8 cellular contexts compared by ENCODE assay signal in the genomic region with DNA sequence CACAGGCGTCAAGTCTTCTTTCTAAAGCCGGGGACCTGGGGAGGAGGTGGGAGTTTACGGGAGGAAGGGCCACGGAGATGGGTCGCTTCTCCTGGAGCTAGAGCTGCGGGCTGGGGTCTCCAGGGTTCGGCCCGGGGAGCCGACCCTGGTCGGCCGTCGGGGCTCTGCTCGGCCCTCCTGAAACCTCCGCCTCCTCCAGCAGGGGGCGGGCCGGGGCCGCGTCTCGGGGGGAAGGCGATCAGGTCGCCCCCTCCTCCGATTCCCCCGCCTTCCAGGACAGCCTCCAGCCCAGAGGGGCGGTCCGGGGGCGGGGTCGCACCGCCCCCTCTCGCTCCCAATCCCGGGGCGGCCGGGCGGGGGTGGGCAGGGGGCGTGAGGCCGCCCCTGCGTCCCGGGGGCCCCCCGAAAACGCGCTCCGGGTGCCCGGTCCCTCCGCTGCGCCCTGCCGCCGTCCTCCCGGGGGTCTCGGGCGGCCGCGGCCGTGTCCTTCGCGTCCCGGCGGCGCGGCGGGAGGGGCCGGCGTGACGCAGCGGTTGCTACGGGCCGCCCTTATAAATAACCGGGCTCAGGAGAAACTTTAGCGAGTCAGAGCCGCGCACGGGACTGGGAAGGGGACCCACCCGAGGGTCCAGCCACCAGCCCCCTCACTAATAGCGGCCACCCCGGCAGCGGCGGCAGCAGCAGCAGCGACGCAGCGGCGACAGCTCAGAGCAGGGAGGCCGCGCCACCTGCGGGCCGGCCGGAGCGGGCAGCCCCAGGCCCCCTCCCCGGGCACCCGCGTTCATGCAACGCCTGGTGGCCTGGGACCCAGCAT. TPM values are rescaled to one million over a fixed set of nuclear protein-coding genes. Genes with fewer than 3 reads are reported as not detected.
DNase-seq lines count a peak whose midpoint lies in the region; ATAC-seq, FAIRE-seq and TF ChIP-seq lines count a peak whose summit lies in the region.

A gene (plus strand): TSS at position 580 of the 814 bp plus-strand sequence. CDS start 204 bp downstream, at position 784.

- H3K36me3 ChIP-seq in right atrium auricular region (peaks cover 26% of the 10 kb centered on the region), aorta (ENCODE audit: control insufficient read depth in 1 of 2, insufficient read depth in 2 of 2, low read length in 1 of 2) (no peaks in the 10 kb centered on the region)

- TF ChIP-seq POLR2A in H54 (IDR thresholded peaks at IDR 0.05; ENCODE audit: low read depth, low read length), result peak; percentile 99

- peak within 1 kb of the TSS; percentile 80 to 92 for H3K4me3 ChIP-seq in right atrium auricular region
- peak within 1 kb of the TSS; percentile 87 to 88 for H3K4me3 ChIP-seq in aorta (ENCODE audit: low read length in 2 of 2)

- DNase-seq in Daoy (ENCODE audit: low read depth), result peak; percentile 89
- DNase-seq in H54 (ENCODE audit: insufficient read length, low spot score), result peak; percentile 81
- DNase-seq in NCI-H1105 (lab: John Stamatoyannopoulos, UW), result peak; percentile 85
- DNase-seq in right atrium auricular region (ENCODE audit: low spot score), result peak; percentile 95
- peak; percentile 57 for DNase-seq in renal cortical epithelial cell (ENCODE audit: low read depth)
- peak; percentile 94 to 97 for DNase-seq in aorta

- no peaks in the 10 kb centered on the region for H3K9me3 ChIP-seq in right atrium auricular region
- H3K9me3 ChIP-seq in aorta (ENCODE audit: control insufficient read depth, low read length), result no peaks in the 10 kb centered on the region

- H3K27me3 ChIP-seq in right atrium auricular region (no peaks in the 10 kb centered on the region), aorta (ENCODE audit: control insufficient read depth in 1 of 2, insufficient read depth in 2 of 2, low read length in 1 of 2) (no peaks in the 10 kb centered on the region)

- 1% methylated on average over 53 to 89 of the region's 89 CpGs for WGBS in aorta, 2 donors

- intact Hi-C loops in T-helper 2 cell treated with Interferon-gamma antibody and Interleukin-4, amounts not matched to agents 100 ng/mL and 5 ng/mL, for 36 hours (cut with micrococcal nuclease), result loop anchor here (1.0 to 5.0 kb wide), 6 partner anchors 78 to 542 kb away; a partner anchor contains a TSS
- intact Hi-C loops in aorta (cut with DNase I), result loop anchor here (5.0 to 10.0 kb wide), 6 partner anchors 84 to 207 kb away; no protein-coding TSS in a partner anchor

- TF ChIP-seq CTCF in right atrium auricular region (IDR thresholded peaks at IDR 0.05), result peak; percentile 75 to 89

- H3K4me1 ChIP-seq in right atrium auricular region, result peaks cover 0 to 40% of the 10 kb centered on the region in 2 donors
- H3K4me1 ChIP-seq in aorta (ENCODE audit: control insufficient read depth in 1 of 2, insufficient read depth in 2 of 2, low read length in 2 of 2), result no peaks in the 10 kb centered on the region

- ATAC-seq in aorta (ENCODE audit: low FRiP score), result peak; percentile 86

- FAIRE-seq in H54 (lab: Jason Lieb, UNC), result no peak

- H3K27ac ChIP-seq in angular gyrus (ENCODE audit: low read depth, low read length) (peak within 1 kb of the TSS; percentile 85), right atrium auricular region (peak within 1 kb of the TSS; percentile 99 to 100), aorta (ENCODE audit: low read depth in 1 of 2, low read length in 2 of 2) (peak within 1 kb of the TSS; percentile 91 to 97)

RNA-seq across cellular contexts. Expression of the gene that starts here (rescaled TPM):
- 29.5 and 38.0 TPM in 2 replicates for total RNA-seq in Daoy (2014; rRNA removed; shearing (Covaris generic))
- total RNA-seq in T-helper 2 cell treated with Interferon-gamma antibody and Interleukin-4, amounts not matched to agents 100 ng/mL and 5 ng/mL, for 36 hours, result 19.1 and 19.5 TPM in 2 replicates
- 100 to 1,000 TPM in 1 of 2 donors, 10 to 100 TPM in 1; 61.3 to 102 TPM for total RNA-seq in right atrium auricular region
- 35.3 and 50.4 TPM in 2 replicates for total RNA-seq in renal cortical epithelial cell
- total RNA-seq in aorta, result 100 to 1,000 TPM in 1 of 2 donors, 10 to 100 TPM in 1; 57.8 to 141 TPM
- 10 to 100 TPM; 15.8 to 43.6 TPM for polyA plus RNA-seq in aorta

Comparison
In these comparisons a context has a peak if more than half of its experiments do, and no peak if none do; other contexts are left out.
1. Peak in every context shown above with its lines: DNase-seq, ATAC-seq, H3K4me3 ChIP-seq and H3K27ac ChIP-seq.